Comparison of ENCODE assay signal across 12 cellular contexts in the genomic region with DNA sequence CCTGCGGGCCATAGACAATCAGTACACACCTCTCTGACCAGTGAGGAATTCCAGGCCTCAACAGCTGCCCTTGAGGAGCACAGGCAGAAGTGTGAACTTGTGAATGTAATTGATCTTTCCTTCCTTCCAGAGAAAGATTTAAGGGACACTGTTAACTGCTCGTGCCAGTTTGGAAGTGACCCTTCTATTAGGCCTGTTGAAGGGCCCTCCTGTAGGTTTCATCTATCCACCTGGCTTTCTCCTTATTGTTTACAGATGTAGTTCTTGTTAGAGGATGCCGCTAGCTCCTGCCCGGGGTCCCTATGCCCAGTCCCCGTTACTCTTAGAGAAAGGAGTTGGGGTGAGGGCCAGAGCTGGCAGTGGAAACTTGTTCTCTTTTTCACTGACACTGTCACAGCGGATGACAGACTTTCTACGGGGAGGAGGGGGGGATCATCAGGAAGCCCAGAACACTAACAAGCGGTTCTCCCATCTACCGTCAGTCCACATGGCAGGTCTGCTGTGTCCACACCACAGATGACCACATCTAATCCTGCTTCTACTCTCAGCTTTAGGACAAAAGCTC. TPM values are rescaled to one million over a fixed set of nuclear protein-coding genes. Genes with fewer than 3 reads are reported as not detected.
A peak's percentile ranks its signal among the peaks of the same experiment; 100 is the strongest.
DNase-seq lines count a peak whose midpoint lies in the region; ATAC-seq, FAIRE-seq and TF ChIP-seq lines count a peak whose summit lies in the region.
"Had no signal": no experiment of that assay in that cellular context is flagged by ENCODE, and none has a peak within 500 bp of the region (broad histone marks: within the 10 kb centered on the region; RNA-seq: fewer than 3 reads in every experiment).

No MANE protein-coding gene starts in this region.

- H3K36me3 ChIP-seq in BLaER1 treated with 17β-estradiol and CSF1 and Interleukin-3, amounts not matched to agents 10 nM and 100 nM, result peaks cover 71 to 89% (median 82%) of the 10 kb centered on the region in 11 experiments
- peaks cover 47% of the 10 kb centered on the region for H3K36me3 ChIP-seq in GM23248 (ENCODE audit: low read depth)
- H3K36me3 ChIP-seq in K562 (ENCODE audit: control insufficient read depth, insufficient read depth, low read length), result peaks cover 96% of the 10 kb centered on the region
- peaks cover 0 to 80% of the 10 kb centered on the region in 2 donors for H3K36me3 ChIP-seq in left lung

- H3K4me1 Mint-ChIP-seq in naive B cell, result peaks cover 42 to 56% (median 49%) of the 10 kb centered on the region in 3 donors

- peaks cover 50 to 97% (median 86%) of the 10 kb centered on the region in 11 experiments for H4K20me1 ChIP-seq in BLaER1 treated with 17β-estradiol and CSF1 and Interleukin-3, amounts not matched to agents 10 nM and 100 nM
- H4K20me1 ChIP-seq in GM23248 (ENCODE audit: insufficient read depth) (peaks cover 3% of the 10 kb centered on the region; the same call in 1 of the 2 replicates), K562 (replicated peaks; ENCODE audit: control insufficient read depth, insufficient read depth, low read length) (peaks cover 29% of the 10 kb centered on the region)

- peak overlapping the region in 1 of 8 donors; percentile 44 for H3K4me3 Mint-ChIP-seq in naive B cell

- no peak for FAIRE-seq in K562 (lab: Jason Lieb, UNC)
- FAIRE-seq: D721Med, endothelial cell of umbilical vein had no signal

- H3K4me2 ChIP-seq in BLaER1 treated with 17β-estradiol and CSF1 and Interleukin-3, amounts not matched to agents 10 nM and 100 nM, result peak overlapping the region in 4 of 11 experiments; percentile 13 to 43 (median 32); a peak in 5 of 22 replicates
- no peak overlapping the region for H3K4me2 ChIP-seq in GM23248 (ENCODE audit: unreplicated experiment)
- H3K4me2 ChIP-seq in K562 (ENCODE audit: insufficient read depth, low read length), result no peak overlapping the region

- in situ Hi-C loops in GM23248 (cut with MboI), result no loop called here
- in situ Hi-C loops in K562 (cut with MboI), result no loop called here

- no peak for TF ChIP-seq RAD21 in K562 (CRISPR knock-in tag; conservative IDR thresholded peaks at IDR 0.05 in 1 of 2, IDR thresholded peaks at IDR 0.05 in 1 of 2)

- no peak for DNase-seq in GM23248
- DNase-seq in K562 (ENCODE audit: extremely low read depth in 1 of 4, low spot score in 3 of 4), result no peak
- DNase-seq in naive B cell, result no peak
- DNase-seq in left lung, result no peak
- no peak for DNase-seq in left colon
- DNase-seq in NCI-H69 (lab: John Stamatoyannopoulos, UW), result no peak
- DNase-seq in cortex of kidney (lab: John Stamatoyannopoulos, UW), result no peak
- DNase-seq: NCI-H1436 treated with DMSO at 0.1 percent for 48 hours; stimulated activated CD4-positive, alpha-beta T cell treated with anti-CD3 and anti-CD28 coated beads, Interleukin-1b, Interleukin-23, amount 100 ng/mL, for 48 hours had no signal

- no peak overlapping the region for H2AFZ ChIP-seq in GM23248
- H2AFZ ChIP-seq in K562 (ENCODE audit: low read depth, low read length), result no peak overlapping the region

- H3K9ac ChIP-seq in BLaER1 treated with 17β-estradiol and CSF1 and Interleukin-3, amounts not matched to agents 10 nM and 100 nM, result peak overlapping the region; percentile 0 to 62 (median 29); a peak in 14 of 22 replicates
- H3K9ac ChIP-seq in GM23248 (no peak overlapping the region), K562 (ENCODE audit: insufficient read depth in 1 of 2, low read depth in 2 of 2, low read length in 2 of 2) (no peak overlapping the region)

- 71 to 77% methylated on average over 9 of the region's 9 CpGs for WGBS in GM23248 (ENCODE audit: low coverage in 1 of 2, low lambda C conversion rate in 2 of 2, missing lambda C conversion rate in 2 of 2), 2 experiments
- 86% methylated on average over 9 of the region's 9 CpGs for WGBS in K562 (ENCODE audit: insufficient coverage, low coverage, missing lambda C conversion rate)

- H3K4me1 ChIP-seq in BLaER1 treated with 17β-estradiol and CSF1 and Interleukin-3, amounts not matched to agents 10 nM and 100 nM, result peaks cover 68 to 93% (median 86%) of the 10 kb centered on the region in 10 experiments
- peaks cover 15% of the 10 kb centered on the region for H3K4me1 ChIP-seq in GM23248 (ENCODE audit: insufficient read depth)
- H3K4me1 ChIP-seq in K562 (replicated peaks in 1 of 2; ENCODE audit: control insufficient read depth in 2 of 2, insufficient read depth in 2 of 2, low read length in 2 of 2), result peaks cover 14 to 26% of the 10 kb centered on the region in 2 experiments
- H3K4me1 ChIP-seq in left lung, result peaks cover 8 to 82% of the 10 kb centered on the region in 2 donors

- H3K27me3 ChIP-seq in BLaER1 treated with 17β-estradiol and CSF1 and Interleukin-3, amounts not matched to agents 10 nM and 100 nM, result no peaks in the 10 kb centered on the region
- H3K27me3 ChIP-seq in GM23248 (replicated peaks; ENCODE audit: insufficient read depth), result no peaks in the 10 kb centered on the region
- H3K27me3 ChIP-seq in K562 (ENCODE audit: control insufficient read depth in 2 of 2, insufficient read depth in 2 of 2, low read length in 2 of 2), result no peaks in the 10 kb centered on the region
- no peaks in the 10 kb centered on the region for H3K27me3 ChIP-seq in left lung

- CTCF ChIA-PET in K562 (lab: Yijun Ruan, JAX; ENCODE audit: low intra/inter-chr PET ratio), result interaction anchor here (1.1 kb wide), 1 partner anchor 52 kb away, joined by 4 read pairs; no protein-coding TSS in a partner anchor

- BruUV-seq in K562 (replicated peaks; lab: Mats Ljungman, UMichigan), result no TSS peak

- no peaks in the 10 kb centered on the region for H3K9me2 ChIP-seq in GM23248 (ENCODE audit: insufficient read depth)

- intact Hi-C loops in K562 (cut with micrococcal nuclease), result no loop called here
- intact Hi-C loops in left lung (cut with DNase I), result no loop called here
- intact Hi-C loops in left colon (cut with DNase I, micrococcal nuclease), result no loop called here

- no peak for TF ChIP-seq CTCF in K562 (IDR thresholded peaks at IDR 0.05 in 2 of 3, conservative IDR thresholded peaks at IDR 0.05 in 1 of 3; ENCODE audit: insufficient read depth in 2 of 3, low read depth in 1 of 3, low read length in 3 of 3)
- TF ChIP-seq CTCF in left lung (IDR thresholded peaks at IDR 0.05), result no peak

- no peaks in the 10 kb centered on the region for H3K27me3 Mint-ChIP-seq in naive B cell

- peaks cover 4 to 7% of the 10 kb centered on the region in 2 donors for H3K36me3 Mint-ChIP-seq in naive B cell

- no peak for TF ChIP-seq POLR2A in K562 (conservative IDR thresholded peaks at IDR 0.05)

- peaks cover 94% of the 10 kb centered on the region for H3F3A ChIP-seq in GM23248 (ENCODE audit: insufficient read depth)

- H3K27ac ChIP-seq in BLaER1 treated with 17β-estradiol and CSF1 and Interleukin-3, amounts not matched to agents 10 nM and 100 nM, result peak overlapping the region in 8 of 11 experiments; percentile 3 to 54 (median 14); a peak in 11 of 22 replicates
- H3K27ac ChIP-seq in GM23248 (0 out of 2 replicates have a peak overlapping the region, but pooled peaks have one; percentile 30), K562 (ENCODE audit: extremely low read depth, low read depth, low read length) (no peak overlapping the region), left lung (peak overlapping the region in 1 of 2 donors; percentile 50)

- no peaks in the 10 kb centered on the region for H3K9me3 Mint-ChIP-seq in naive B cell

- H3K9me1 ChIP-seq in K562 (ENCODE audit: control insufficient read depth, insufficient read depth, low read length), result peaks cover 5% of the 10 kb centered on the region

- POLR2A ChIA-PET in K562 (lab: Yijun Ruan, JAX), result interaction anchor here (1.6 to 2.5 kb wide), 2 partner anchors 11 to 36 kb away, joined by 6 to 13 read pairs; no protein-coding TSS in a partner anchor

- H3K79me2 ChIP-seq in GM23248 (ENCODE audit: insufficient read depth), result peaks cover 56% of the 10 kb centered on the region
- peaks cover 29% of the 10 kb centered on the region for H3K79me2 ChIP-seq in K562 (ENCODE audit: control insufficient read depth, insufficient read depth, low read length)

- ATAC-seq in K562 (no peak), naive B cell (ENCODE audit: low read depth in 2 of 2) (no peak), left lung (no peak), left colon (no peak)

- no peaks in the 10 kb centered on the region for H3K9me3 ChIP-seq in BLaER1 treated with 17β-estradiol and CSF1 and Interleukin-3, amounts not matched to agents 10 nM and 100 nM (replicated peaks in 1 of 11)
- H3K9me3 ChIP-seq in GM23248 (ENCODE audit: low read depth) (no peaks in the 10 kb centered on the region), K562 (replicated peaks; ENCODE audit: control insufficient read depth, insufficient read depth, low read depth, low read length) (no peaks in the 10 kb centered on the region), left lung (no peaks in the 10 kb centered on the region)

- peak overlapping the region in 5 of 6 donors; percentile 69 to 83 (median 80) for H3K27ac Mint-ChIP-seq in naive B cell

- no peak overlapping the region for H3K4me3 ChIP-seq in BLaER1 treated with 17β-estradiol and CSF1 and Interleukin-3, amounts not matched to agents 10 nM and 100 nM
- H3K4me3 ChIP-seq in GM23248 (no peak overlapping the region), K562 (no peak overlapping the region), left lung (no peak overlapping the region)

- no peak for TF ChIP-seq EP300 in K562 (IDR thresholded peaks at IDR 0.05; ENCODE audit: low read length)

RNA-seq across cellular contexts. Expression of a gene that starts 42.6 kb away (rescaled TPM):
- 39.1 and 42.8 TPM in 2 replicates for total RNA-seq in GM23248 (2014; rRNA removed; shearing (Covaris generic))
- polyA plus RNA-seq in GM23248 (2016; fragmentation: Nextera tagmentation; extraction: Ambion mirVana) (9.2 and 9.4 TPM in 2 replicates), K562 (2011; rRNA removed) (28.2 and 32.5 TPM in 2 replicates), K562 (2014; fragmentation: Illumina TruSeq; extraction: Trizol) (59.9 and 64.4 TPM in 2 replicates), K562 (2014; fragmentation: Nextera tagmentation; extraction: Ambion mirVana) (10 to 100 TPM; 10.8 to 14.3 TPM), K562 (2014; rRNA removed) (38.6 and 41.3 TPM in 2 replicates), naive B cell (ENCODE audit: low read depth in 6 of 6) (10 to 100 TPM in 1 of 6 donors, 1 to 10 TPM in 5; 3.6 to 10.4 (median 4.5) TPM)
- 50.2 and 69.6 TPM in 2 replicates for total RNA-seq in K562 (2011; cell fraction: chromatin; rRNA removed; ENCODE audit: low replicate concordance)
- total RNA-seq in K562 (2011; cell fraction: nucleolus; rRNA removed), result 38.4 and 40.4 TPM in 2 replicates
- 52.1 and 86.9 TPM in 2 replicates for total RNA-seq in K562 (2011; cell fraction: nucleoplasm; rRNA removed)
- total RNA-seq in K562 (2014; rRNA removed) (46.7 and 52.0 TPM in 2 replicates), K562 (2014; rRNA removed; fragmentation: Illumina TruSeq; extraction: Trizol) (37.4 and 46.7 TPM in 2 replicates), K562 (2015; rRNA removed; fragmentation: Illumina TruSeq; extraction: Trizol) (22.9 and 23.4 TPM in 2 replicates), K562 (2021) (63.8 and 75.3 TPM in 2 replicates), left lung (10 to 100 TPM; 26.9 to 42.0 TPM), left colon (10 to 100 TPM; 22.9 to 27.1 TPM)
- polyA plus RNA-seq in K562 (2011; cell fraction: cytosol; rRNA removed), result 33.3 and 57.9 TPM in 2 replicates
- 25.5 and 39.5 TPM in 2 replicates for polyA plus RNA-seq in K562 (2011; cell fraction: nucleus; rRNA removed)
- 29.2 and 33.2 TPM in 2 replicates for polyA plus RNA-seq in K562 (2012)
- 22.2 and 28.8 TPM in 2 replicates for polyA minus RNA-seq in K562 (2011; rRNA and poly(A)+ RNA removed)
- 40.8 and 46.0 TPM in 2 replicates for polyA minus RNA-seq in K562 (2011; cell fraction: cytosol; rRNA and poly(A)+ RNA removed)
- polyA minus RNA-seq in K562 (2011; cell fraction: nucleus; rRNA and poly(A)+ RNA removed), result 10.2 and 14.4 TPM in 2 replicates

Comparison
In these comparisons a context has a peak if more than half of its experiments do, and no peak if none do; other contexts are left out.
1. H3K9ac ChIP-seq: peak in BLaER1 treated with 17β-estradiol and CSF1 and Interleukin-3, amounts not matched to agents 10 nM and 100 nM (11 of 11); none in GM23248 (single experiment) and K562 (0 of 2).